ENCODE assay signal across 15 cellular contexts in the genomic region with DNA sequence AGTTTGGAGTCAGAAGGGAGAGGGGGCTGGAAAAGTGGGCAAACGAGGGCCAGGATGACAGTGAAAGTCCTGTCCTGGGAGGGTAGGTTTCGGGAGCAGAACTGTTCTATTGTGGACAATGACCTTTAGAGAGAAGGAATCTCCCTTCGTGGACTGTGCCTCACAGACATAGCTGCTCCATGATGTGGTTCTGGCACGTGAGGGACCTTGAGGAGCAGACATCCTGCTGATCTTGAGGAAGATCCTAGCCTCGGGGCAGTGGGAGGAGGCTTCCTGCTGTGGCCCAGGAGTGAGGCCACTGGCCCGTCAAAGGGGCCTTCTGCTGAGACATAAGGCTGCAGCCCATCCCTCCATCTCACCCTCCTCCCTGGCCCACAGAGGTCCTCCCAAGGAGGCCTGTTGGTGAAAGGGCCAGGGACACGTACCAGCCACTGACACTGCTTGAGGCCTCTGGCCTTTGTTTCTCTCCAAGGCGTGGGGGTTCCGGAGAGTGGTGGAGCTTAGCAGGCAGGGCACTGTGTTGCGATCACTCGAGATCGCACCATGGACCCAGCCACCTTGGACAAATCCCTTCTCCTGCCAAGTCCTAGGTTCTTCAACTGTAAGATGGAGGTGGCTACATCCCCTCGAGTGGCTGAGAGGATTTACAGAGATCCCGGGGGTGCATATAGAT.
"Had no signal": no experiment of that assay in that cellular context is flagged by ENCODE, and none has a peak within 500 bp of the region (broad histone marks: within the 10 kb centered on the region; RNA-seq: fewer than 3 reads in every experiment).

No MANE protein-coding gene starts in this region.

- H3K27ac ChIP-seq: psoas muscle, sigmoid colon, WERI-Rb-1 had no signal

- H3K9me3 ChIP-seq: psoas muscle, sigmoid colon had no signal

- H3K4me3 Mint-ChIP-seq: activated CD8-positive, alpha-beta T cell treated with anti-CD3 and anti-CD28 coated beads for 36 hours; activated naive CD4-positive, alpha-beta T cell treated with anti-CD3 and anti-CD28 coated beads, Interleukin-2, amount 50 U/mL, for 24 hours; stimulated activated naive CD8-positive, alpha-beta T cell treated with anti-CD3 and anti-CD28 coated beads, Interleukin-15, amount 100 ng/mL, for 72 hours; T-helper 1 cell treated with Interleukin-12 subunit alpha and Interleukin-12 subunit beta and Interleukin-4 antibody, amounts not matched to agents 30 μg/mL and 1 μg/mL, for 36 hours; type B pancreatic cell had no signal

- H3K9me3 Mint-ChIP-seq: activated CD8-positive, alpha-beta T cell treated with anti-CD3 and anti-CD28 coated beads for 36 hours; activated naive CD4-positive, alpha-beta T cell treated with anti-CD3 and anti-CD28 coated beads, Interleukin-2, amount 50 U/mL, for 24 hours; stimulated activated naive CD8-positive, alpha-beta T cell treated with anti-CD3 and anti-CD28 coated beads, Interleukin-15, amount 100 ng/mL, for 72 hours; T-helper 1 cell treated with Interleukin-12 subunit alpha and Interleukin-12 subunit beta and Interleukin-4 antibody, amounts not matched to agents 30 μg/mL and 1 μg/mL, for 36 hours; type B pancreatic cell had no signal

- H3K27ac Mint-ChIP-seq: activated CD8-positive, alpha-beta T cell treated with anti-CD3 and anti-CD28 coated beads for 36 hours; activated naive CD4-positive, alpha-beta T cell treated with anti-CD3 and anti-CD28 coated beads, Interleukin-2, amount 50 U/mL, for 24 hours; stimulated activated naive CD8-positive, alpha-beta T cell treated with anti-CD3 and anti-CD28 coated beads, Interleukin-15, amount 100 ng/mL, for 72 hours; T-helper 1 cell treated with Interleukin-12 subunit alpha and Interleukin-12 subunit beta and Interleukin-4 antibody, amounts not matched to agents 30 μg/mL and 1 μg/mL, for 36 hours; type B pancreatic cell had no signal

- DNase-seq: activated CD8-positive, alpha-beta T cell treated with anti-CD3 and anti-CD28 coated beads for 36 hours; activated effector memory CD4-positive, alpha-beta T cell treated with anti-CD3 and anti-CD28 coated beads, Interleukin-2, amount 50 U/mL, for 16 hours; activated T-cell treated with anti-CD3 and anti-CD28 coated beads, Interleukin-2, amount 50 U/mL, for 48 hours; caudate nucleus; glutamatergic neuron; hypothalamus; kidney glomerular epithelial cell; psoas muscle; sigmoid colon; stimulated activated CD4-positive, alpha-beta T cell treated with anti-CD3 and anti-CD28 coated beads, Interleukin-1b, Interleukin-23, amount 100 ng/mL, for 48 hours; stimulated activated naive CD8-positive, alpha-beta T cell treated with anti-CD3 and anti-CD28 coated beads, Interleukin-15, amount 100 ng/mL, for 72 hours; WERI-Rb-1 had no signal

- H3K36me3 Mint-ChIP-seq: activated naive CD4-positive, alpha-beta T cell treated with anti-CD3 and anti-CD28 coated beads, Interleukin-2, amount 50 U/mL, for 24 hours; type B pancreatic cell had no signal

- H3K4me3 ChIP-seq: psoas muscle, sigmoid colon had no signal

- H3K36me3 ChIP-seq: sigmoid colon, WERI-Rb-1 had no signal
